In genomic region chr3:106392905-106393304, GRCh38 we compare ENCODE assay signal across 20 cellular contexts.
"Had no signal": no experiment of that assay in that cellular context is flagged by ENCODE, and none has a peak within 500 bp of the region (broad histone marks: within the 10 kb centered on the region; RNA-seq: fewer than 3 reads in every experiment).

No MANE protein-coding gene starts in this region.

- H3K4me3 ChIP-seq: esophagus squamous epithelium, gastroesophageal sphincter, lung, ovary, testis, upper lobe of left lung had no signal

- H3K4me3 Mint-ChIP-seq: activated naive CD4-positive, alpha-beta T cell treated with anti-CD3 and anti-CD28 coated beads for 36 hours; brain; central memory CD8-positive, alpha-beta T cell; naive thymus-derived CD4-positive, alpha-beta T cell; T-cell had no signal

- H3K27ac Mint-ChIP-seq: activated naive CD4-positive, alpha-beta T cell treated with anti-CD3 and anti-CD28 coated beads for 36 hours; activated T-helper 2 cell treated with anti-CD3 and anti-CD28 coated beads, Interferon-gamma antibody, Interleukin-2, Interleukin-4, amounts not matched to agents 10 μg/mL and 5 μg/mL and 100 μg/mL, durations not matched to agents 14 hours and 24 hours and 36 hours; naive thymus-derived CD4-positive, alpha-beta T cell; T-cell had no signal

- H3K9me3 ChIP-seq: esophagus squamous epithelium, gastroesophageal sphincter, ovary, testis, upper lobe of left lung had no signal

- H3K4me1 ChIP-seq: esophagus squamous epithelium, testis, upper lobe of left lung had no signal

- H3K36me3 Mint-ChIP-seq: brain, T-cell had no signal

- H3K27ac ChIP-seq: esophagus squamous epithelium, gastroesophageal sphincter, ovary, testis, upper lobe of left lung had no signal

- H3K27me3 ChIP-seq: esophagus squamous epithelium, gastroesophageal sphincter, ovary, testis, upper lobe of left lung had no signal

- H3K4me1 Mint-ChIP-seq: central memory CD8-positive, alpha-beta T cell; T-cell had no signal

- DNase-seq: activated CD4-positive, alpha-beta T cell treated with anti-CD3 and anti-CD28 coated beads, Interleukin-2, amount 50 U/mL, for 4 hours; activated CD4-positive, CD25-positive, alpha-beta regulatory T cell treated with anti-CD3 and anti-CD28 coated beads, Interleukin-2, amount 50 U/mL, for 72 hours; activated naive CD4-positive, alpha-beta T cell treated with anti-CD3 and anti-CD28 coated beads for 36 hours; cortex of kidney; effector CD4-positive, alpha-beta T cell; esophagus squamous epithelium; left colon; naive thymus-derived CD4-positive, alpha-beta T cell; ovary; stimulated activated CD4-positive, alpha-beta T cell treated with anti-CD3 and anti-CD28 coated beads, Interleukin-4, amount 100 ng/mL, for 24 hours; stimulated activated CD8-positive, alpha-beta memory T cell treated with anti-CD3 and anti-CD28 coated beads, Interleukin-4, amount 100 ng/mL, for 48 hours; stimulated activated naive CD4-positive, alpha-beta T cell treated with Interleukin-2 at 50 U/mL for 16 hours; T-cell; testis; upper lobe of left lung had no signal

- H3K36me3 ChIP-seq: esophagus squamous epithelium, gastroesophageal sphincter, ovary, upper lobe of left lung had no signal

- H3K9me3 Mint-ChIP-seq: activated naive CD4-positive, alpha-beta T cell treated with anti-CD3 and anti-CD28 coated beads for 36 hours; activated T-helper 2 cell treated with anti-CD3 and anti-CD28 coated beads, Interferon-gamma antibody, Interleukin-2, Interleukin-4, amounts not matched to agents 10 μg/mL and 5 μg/mL and 100 μg/mL, durations not matched to agents 14 hours and 24 hours and 36 hours; brain; central memory CD8-positive, alpha-beta T cell; T-cell had no signal

- H3K27me3 Mint-ChIP-seq: central memory CD8-positive, alpha-beta T cell had no signal
